Comparison of ENCODE assay signal across 13 cellular contexts in genomic region chr1:3393024-3393986, GRCh38.
DNase-seq lines count a peak whose midpoint lies in the region; ATAC-seq and TF ChIP-seq lines count a peak whose summit lies in the region.
"Had no signal": no experiment of that assay in that cellular context is flagged by ENCODE, and none has a peak within 500 bp of the region (broad histone marks: within the 10 kb centered on the region; RNA-seq: fewer than 3 reads in every experiment).

No MANE protein-coding gene starts in this region.

- intact Hi-C loops in gastrocnemius medialis (cut with DNase I; ENCODE audit: low total_unique reads) = no loop called here

- H3K9me3 ChIP-seq in HEK293 (ENCODE audit: control insufficient read depth, insufficient read depth, low read depth, low read length) (no peaks in the 10 kb centered on the region), gastrocnemius medialis (no peaks in the 10 kb centered on the region)

- H3K4me1 ChIP-seq in HEK293 (ENCODE audit: control insufficient read depth, insufficient read depth, low read length) (peaks cover 22% of the 10 kb centered on the region), gastrocnemius medialis (peaks cover 0 to 3% of the 10 kb centered on the region in 2 donors)

- POLR2A ChIA-PET in HEK293 (lab: Yijun Ruan, JAX) = no interaction called here

- H3K27ac ChIP-seq in HEK293 (ENCODE audit: extremely low read depth, low read depth, low read length) (peak overlapping the region; percentile 99), coronary artery (peak overlapping the region; percentile 95 to 97), gastrocnemius medialis (peak overlapping the region in 2 of 4 donors; percentile 6 to 62)

- no peak overlapping the region for H3K4me3 ChIP-seq in HEK293 (ENCODE audit: low read depth, low read length)
- H3K4me3 ChIP-seq in coronary artery = peak overlapping the region; percentile 70
- peak overlapping the region; percentile 35 to 48 (median 40) for H3K4me3 ChIP-seq in gastrocnemius medialis

- H3K27me3 ChIP-seq in gastrocnemius medialis = peaks cover 41 to 57% (median 50%) of the 10 kb centered on the region in 3 donors

- TF ChIP-seq POLR2A in gastrocnemius medialis (IDR thresholded peaks at IDR 0.05) = no peak

- CTCF ChIA-PET in HEK293 (lab: Yijun Ruan, JAX) = no interaction called here

- ATAC-seq in gastrocnemius medialis = no peak
- ATAC-seq in HG02884 (IDR thresholded peaks at IDR 0.05; ENCODE audit: unreplicated experiment) = no peak
- no peak for ATAC-seq in HG02981 (IDR thresholded peaks at IDR 0.05; ENCODE audit: unreplicated experiment)
- ATAC-seq: activated CD8-positive, alpha-beta memory T cell treated with anti-CD3 and anti-CD28 coated beads, Interleukin-2, amount 10 ng/mL, durations not matched to agents 7 days and 5 days had no signal

- in situ Hi-C loops in gastrocnemius medialis (cut with MboI; ENCODE audit: low sequenced_read_pairs in 4 of 4) (no loop called here), G401 (cut with HindIII; ENCODE audit: low sequenced_read_pairs) (no loop called here)

- H3K36me3 ChIP-seq in HEK293 (ENCODE audit: control insufficient read depth in 2 of 2, insufficient read depth in 1 of 2, low read length in 2 of 2) (peaks cover 0 to 5% of the 10 kb centered on the region in 2 experiments; a peak in 1 of 3 replicates), gastrocnemius medialis (no peaks in the 10 kb centered on the region)

- TF ChIP-seq CTCF in HEK293 (tag by site-specific recombination; IDR thresholded peaks at IDR 0.05) (peak; percentile 34; the same call in 1 of the 2 replicates), coronary artery (IDR thresholded peaks at IDR 0.05) (no peak), gastrocnemius medialis (IDR thresholded peaks at IDR 0.05 in 4 of 5, conservative IDR thresholded peaks at IDR 0.05 in 1 of 5) (no peak)

- DNase-seq in coronary artery (ENCODE audit: low spot score) = peak; percentile 84
- DNase-seq in islet precursor cell = peak; percentile 86
- no peak for DNase-seq in gastrocnemius medialis
- no peak for DNase-seq in RPMI8226
- DNase-seq in G401 (ENCODE audit: low spot score) = no peak
- DNase-seq: activated CD8-positive, alpha-beta memory T cell treated with anti-CD3 and anti-CD28 coated beads, Interleukin-2, amount 10 ng/mL, durations not matched to agents 7 days and 5 days; CD8-positive, alpha-beta memory T cell; NCI-H774; stimulated activated CD4-positive, alpha-beta T cell treated with anti-CD3 and anti-CD28 coated beads, Interleukin-4, amount 100 ng/mL, for 24 hours; T-helper 1 cell had no signal

TF ChIP-seq in HEK293, 187 proteins besides CTCF, POLR2A, EP300 and RAD21 (continues in another document):
- TF ChIP-seq ZBTB48 (tag by site-specific recombination; IDR thresholded peaks at IDR 0.05) (peak; percentile 57; the same call in 1 of the 2 replicates), ZNF629 (tag by site-specific recombination; IDR thresholded peaks at IDR 0.05) (peak; percentile 8; the same call in 1 of the 2 replicates), ZNF658 (tag by site-specific recombination; IDR thresholded peaks at IDR 0.05) (no peak), OSR2 (tag by site-specific recombination; IDR thresholded peaks at IDR 0.05) (peak; percentile 43; the same call in 1 of the 2 replicates), SALL2 (tag by site-specific recombination; IDR thresholded peaks at IDR 0.05; ENCODE audit: borderline replicate concordance) (no peak), PBX3 (CRISPR knock-in tag; IDR thresholded peaks at IDR 0.05) (no peak), ZSCAN4 (tag by site-specific recombination; IDR thresholded peaks at IDR 0.05) (no peak), ZNF335 (tag by site-specific recombination; conservative IDR thresholded peaks at IDR 0.05) (peak; percentile 81), ZNF280D (tag by site-specific recombination; IDR thresholded peaks at IDR 0.05) (no peak), OVOL3 (tag by site-specific recombination; IDR thresholded peaks at IDR 0.05) (peak; percentile 28; the same call in 1 of the 2 replicates), ZNF571 (tag by site-specific recombination; IDR thresholded peaks at IDR 0.05) (no peak), ZNF214 (tag by site-specific recombination; IDR thresholded peaks at IDR 0.05; ENCODE audit: borderline replicate concordance) (no peak), YY2 (tag by site-specific recombination; IDR thresholded peaks at IDR 0.05) (no peak), GFI1B (tag by site-specific recombination; IDR thresholded peaks at IDR 0.05) (no peak), ZSCAN30 (tag by site-specific recombination; IDR thresholded peaks at IDR 0.05) (peak; percentile 76; the same call in 1 of the 2 replicates), ZNF16 (tag by site-specific recombination; IDR thresholded peaks at IDR 0.05; ENCODE audit: low read depth) (no peak; the same call in 1 of the 2 replicates), PATZ1 (tag by site-specific recombination; IDR thresholded peaks at IDR 0.05) (0 out of 2 replicates have a peak, but pooled peaks have one; percentile 18), ZSCAN23 (tag by site-specific recombination; IDR thresholded peaks at IDR 0.05) (no peak), ZNF645 (tag by site-specific recombination; IDR thresholded peaks at IDR 0.05) (no peak), ZNF624 (tag by site-specific recombination; IDR thresholded peaks at IDR 0.05) (no peak), ZNF626 (tag by site-specific recombination; IDR thresholded peaks at IDR 0.05) (no peak), ZNF585B (tag by site-specific recombination; IDR thresholded peaks at IDR 0.05) (no peak)

Comparison
In these comparisons a context has a peak if more than half of its experiments do, and no peak if none do; other contexts are left out.
1. DNase-seq: peak in coronary artery (single experiment) and islet precursor cell (single experiment); none in gastrocnemius medialis (0 of 2), RPMI8226 (single experiment) and G401 (single experiment).